24 cellular contexts compared by ENCODE assay signal in the genomic region with DNA sequence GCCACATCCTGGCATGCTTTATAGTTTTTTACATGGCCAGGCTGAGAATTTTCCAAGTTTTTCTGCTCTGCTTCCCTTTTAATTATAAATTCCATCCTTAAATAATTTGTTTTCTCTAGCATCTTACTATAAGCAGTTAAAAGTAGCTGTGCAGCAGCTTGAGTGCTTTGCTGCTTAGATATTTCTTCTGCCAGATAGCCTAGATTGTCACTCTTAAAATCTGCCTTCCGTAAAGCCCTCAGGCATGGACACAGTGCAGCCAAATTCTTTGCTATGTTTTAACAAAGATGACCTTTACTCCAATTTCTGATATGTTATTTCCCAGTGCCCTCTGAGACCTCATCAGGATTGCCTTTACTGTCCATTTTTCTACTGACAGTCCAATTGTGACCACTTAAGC.
DNase-seq lines count a peak whose midpoint lies in the region; ATAC-seq and TF ChIP-seq lines count a peak whose summit lies in the region.
"Had no signal": no experiment of that assay in that cellular context is flagged by ENCODE, and none has a peak within 500 bp of the region (broad histone marks: within the 10 kb centered on the region; RNA-seq: fewer than 3 reads in every experiment).

No MANE protein-coding gene starts in this region.

- H3K56ac ChIP-seq in mesendoderm (ENCODE audit: low read length): no peak overlapping the region

- no peak overlapping the region for H2BK120ac ChIP-seq in mesendoderm (ENCODE audit: low read depth, low read length)

- peak overlapping the region; percentile 52 for H2AFZ ChIP-seq in parathyroid adenoma

- H3K79me2 ChIP-seq in parathyroid adenoma: no peaks in the 10 kb centered on the region
- no peaks in the 10 kb centered on the region for H3K79me2 ChIP-seq in mesendoderm (ENCODE audit: control insufficient read depth, insufficient read depth, low read length)

- TF ChIP-seq CTCF in parathyroid adenoma (IDR thresholded peaks at IDR 0.05): no peak

- H3K27ac ChIP-seq in parathyroid adenoma (peak overlapping the region; percentile 26), mesendoderm (ENCODE audit: low read depth, low read length) (no peak overlapping the region)
- H3K27ac ChIP-seq: KMS-11, SK-N-MC had no signal

- H4K5ac ChIP-seq in mesendoderm (ENCODE audit: low read length): no peak overlapping the region

- peaks cover 2% of the 10 kb centered on the region for H3K27me3 Mint-ChIP-seq in activated CD4-positive, alpha-beta memory T cell treated with anti-CD3 and anti-CD28 coated beads, Interleukin-2, amount 10 ng/mL, durations not matched to agents 7 days and 5 days
- H3K27me3 Mint-ChIP-seq: IgD-negative memory B cell had no signal

- DNase-seq in COLO829 (ENCODE audit: low spot score): peak; percentile 12
- DNase-seq in M059J (ENCODE audit: low read depth): peak; percentile 73
- DNase-seq in fibroblast of peridontal ligament (ENCODE audit: extremely low read depth): peak; percentile 26
- no peak for DNase-seq in mesendoderm
- no peak for DNase-seq in activated CD4-positive, alpha-beta memory T cell treated with anti-CD3 and anti-CD28 coated beads, Interleukin-2, amount 10 ng/mL, durations not matched to agents 7 days and 5 days
- DNase-seq: 8988T, ACHN, GOT3, HFFc6, NCI-H1048, NCI-H1417, NCI-H1694, NCI-H2029 treated with DMSO at 0.1 percent for 48 hours, NCI-H2227 treated with DMSO at 0.1 percent for 48 hours, NCI-H510A, NCI-H69, SHP77 treated with DMSO at 0.1 percent for 48 hours had no signal

- no peak overlapping the region for H2BK5ac ChIP-seq in mesendoderm (ENCODE audit: low read length)

- no peak for ATAC-seq in HG03432 (IDR thresholded peaks at IDR 0.05; ENCODE audit: unreplicated experiment)
- ATAC-seq: Panc1 had no signal

- H3K4ac ChIP-seq in mesendoderm (ENCODE audit: low read depth, low read length): no peak overlapping the region

- H3K79me1 ChIP-seq in mesendoderm (ENCODE audit: low read length): no peaks in the 10 kb centered on the region

- CTCF ChIA-PET in activated CD4-positive, alpha-beta memory T cell treated with anti-CD3 and anti-CD28 coated beads, Interleukin-2, amount 10 ng/mL, durations not matched to agents 7 days and 5 days (lab: Charles Lee): no interaction called here

- H3K18ac ChIP-seq in mesendoderm (ENCODE audit: low read length): no peak overlapping the region

- no peak overlapping the region for H3K9ac ChIP-seq in parathyroid adenoma
- H3K9ac ChIP-seq in mesendoderm (ENCODE audit: low read length): no peak overlapping the region
- H3K9ac ChIP-seq: KMS-11 had no signal

- no peak overlapping the region for H3K23ac ChIP-seq in mesendoderm (ENCODE audit: low read length)

- no peak overlapping the region for H3K27ac Mint-ChIP-seq in activated CD4-positive, alpha-beta memory T cell treated with anti-CD3 and anti-CD28 coated beads, Interleukin-2, amount 10 ng/mL, durations not matched to agents 7 days and 5 days
- H3K27ac Mint-ChIP-seq: HFFc6, IgD-negative memory B cell had no signal

- H3K4me2 ChIP-seq in parathyroid adenoma (ENCODE audit: low read length): no peak overlapping the region
- H3K4me2 ChIP-seq in mesendoderm (ENCODE audit: low read length): no peak overlapping the region
- H3K4me2 ChIP-seq: KMS-11 had no signal

- no peak overlapping the region for H3K4me3 Mint-ChIP-seq in activated CD4-positive, alpha-beta memory T cell treated with anti-CD3 and anti-CD28 coated beads, Interleukin-2, amount 10 ng/mL, durations not matched to agents 7 days and 5 days
- H3K4me3 Mint-ChIP-seq: HFFc6, IgD-negative memory B cell had no signal

- H4K8ac ChIP-seq in mesendoderm (ENCODE audit: low read depth, low read length): no peak overlapping the region

- H3K9me3 ChIP-seq in parathyroid adenoma (ENCODE audit: control insufficient read depth, low read length): no peaks in the 10 kb centered on the region
- H3K9me3 ChIP-seq: HAP-1 had no signal

- no peak overlapping the region for H2BK15ac ChIP-seq in mesendoderm (replicated peaks; ENCODE audit: low read depth)

- no peak overlapping the region for H3K4me3 ChIP-seq in parathyroid adenoma (ENCODE audit: low read depth, low read length)
- H3K4me3 ChIP-seq in mesendoderm (ENCODE audit: low read length): no peak overlapping the region
- H3K4me3 ChIP-seq: HAP-1, SK-N-MC had no signal

- POLR2A ChIA-PET in activated CD4-positive, alpha-beta memory T cell treated with anti-CD3 and anti-CD28 coated beads, Interleukin-2, amount 10 ng/mL, durations not matched to agents 7 days and 5 days (lab: Charles Lee): interaction anchor here (0.8 kb wide), 1 partner anchor 18 kb away, joined by 3 read pairs; no protein-coding TSS in a partner anchor

- WGBS in mesendoderm (ENCODE audit: extremely low coverage, insufficient coverage, low lambda C conversion rate): no CpG with 5 or more reads among the region's 1 CpG

- H2AK5ac ChIP-seq in mesendoderm (ENCODE audit: low read length): no peak overlapping the region

- no peaks in the 10 kb centered on the region for H3K36me3 Mint-ChIP-seq in activated CD4-positive, alpha-beta memory T cell treated with anti-CD3 and anti-CD28 coated beads, Interleukin-2, amount 10 ng/mL, durations not matched to agents 7 days and 5 days (ENCODE audit: low read depth)
- H3K36me3 Mint-ChIP-seq: IgD-negative memory B cell had no signal

- H3K9me3 Mint-ChIP-seq in activated CD4-positive, alpha-beta memory T cell treated with anti-CD3 and anti-CD28 coated beads, Interleukin-2, amount 10 ng/mL, durations not matched to agents 7 days and 5 days: peaks cover 5% of the 10 kb centered on the region

- peaks cover 33% of the 10 kb centered on the region for H3K4me1 ChIP-seq in parathyroid adenoma
- H3K4me1 ChIP-seq in mesendoderm (ENCODE audit: control insufficient read depth, low read depth, low read length): no peaks in the 10 kb centered on the region
- H3K4me1 ChIP-seq: HAP-1 had no signal

- H3K4me1 Mint-ChIP-seq in activated CD4-positive, alpha-beta memory T cell treated with anti-CD3 and anti-CD28 coated beads, Interleukin-2, amount 10 ng/mL, durations not matched to agents 7 days and 5 days: no peaks in the 10 kb centered on the region

- H3K36me3 ChIP-seq in parathyroid adenoma (ENCODE audit: control insufficient read depth, insufficient read depth, low read length) (no peaks in the 10 kb centered on the region), mesendoderm (ENCODE audit: control insufficient read depth, insufficient read depth, low read length) (no peaks in the 10 kb centered on the region)
- H3K36me3 ChIP-seq: HAP-1 had no signal

- no peaks in the 10 kb centered on the region for H3K27me3 ChIP-seq in parathyroid adenoma (ENCODE audit: control insufficient read depth, insufficient read depth, low read length)
- no peaks in the 10 kb centered on the region for H3K27me3 ChIP-seq in mesendoderm (ENCODE audit: insufficient read depth, low read length, poor library complexity)

Comparison
In these comparisons a context has a peak if more than half of its experiments do, and no peak if none do; other contexts are left out.
1. DNase-seq: peak in COLO829 (single experiment), M059J (single experiment) and fibroblast of peridontal ligament (single experiment); none in mesendoderm (single experiment) and activated CD4-positive, alpha-beta memory T cell treated with anti-CD3 and anti-CD28 coated beads, Interleukin-2, amount 10 ng/mL, durations not matched to agents 7 days and 5 days (single experiment).